18 cellular contexts compared by ENCODE assay signal in genomic region chr1:211210052-211210451, GRCh38.
"Had no signal": no experiment of that assay in that cellular context is flagged by ENCODE, and none has a peak within 500 bp of the region (broad histone marks: within the 10 kb centered on the region; RNA-seq: fewer than 3 reads in every experiment).

No MANE protein-coding gene starts in this region.

- H3K27me3 ChIP-seq: esophagus muscularis mucosa, neutrophil, right atrium auricular region, stomach had no signal

- H3K9me3 ChIP-seq: neutrophil, right atrium auricular region had no signal

- H3K4me1 ChIP-seq: esophagus muscularis mucosa, right atrium auricular region had no signal

- FAIRE-seq: endometrium, small intestine had no signal

- H3K27ac ChIP-seq: epithelial cell of prostate, esophagus muscularis mucosa, neutrophil, right atrium auricular region, stomach had no signal

- DNase-seq: effector memory CD4-positive, alpha-beta T cell; foreskin fibroblast; hippocampal formation; left colon; left ventricle myocardium superior; mesendoderm; naive thymus-derived CD4-positive, alpha-beta T cell; small intestine; stimulated activated CD4-positive, alpha-beta T cell treated with anti-CD3 and anti-CD28 coated beads, Interleukin-12 subunit alpha, Interleukin-12 subunit beta, amount 100 ng/mL, for 4 hours; stimulated activated naive CD4-positive, alpha-beta T cell; stomach; trophoblast cell had no signal

- H3K36me3 ChIP-seq: esophagus muscularis mucosa, neutrophil, right atrium auricular region, stomach had no signal

- H3K4me3 ChIP-seq: esophagus muscularis mucosa, lung, right atrium auricular region, stomach had no signal

- ATAC-seq: left colon; left ventricle myocardium superior; naive thymus-derived CD4-positive, alpha-beta T cell had no signal
